8 cellular contexts compared by ENCODE assay signal in genomic region chr10:96832721-96833219, GRCh38. TPM values are rescaled to one million over a fixed set of nuclear protein-coding genes. Genes with fewer than 3 reads are reported as not detected.
A peak's percentile ranks its signal among the peaks of the same experiment; 100 is the strongest.
DNase-seq lines count a peak whose midpoint lies in the region; ATAC-seq, FAIRE-seq and TF ChIP-seq lines count a peak whose summit lies in the region.

No MANE protein-coding gene starts in this region.

- H3K4me3 Mint-ChIP-seq in stimulated activated naive CD8-positive, alpha-beta T cell treated with anti-CD3 and anti-CD28 coated beads, Interleukin-15, Interleukin-2, amounts not matched to agents 100 ng/mL and 50 ng/mL, for 24 hours, result peak overlapping the region; percentile 83

- H3K27ac Mint-ChIP-seq in stimulated activated naive CD8-positive, alpha-beta T cell treated with anti-CD3 and anti-CD28 coated beads, Interleukin-15, Interleukin-2, amounts not matched to agents 100 ng/mL and 50 ng/mL, for 24 hours, result no peak overlapping the region

- no peaks in the 10 kb centered on the region for H3K9me3 ChIP-seq in neural cell (ENCODE audit: low read length)

- no peaks in the 10 kb centered on the region for H3K9me3 Mint-ChIP-seq in stimulated activated naive CD8-positive, alpha-beta T cell treated with anti-CD3 and anti-CD28 coated beads, Interleukin-15, Interleukin-2, amounts not matched to agents 100 ng/mL and 50 ng/mL, for 24 hours

- peaks cover 7% of the 10 kb centered on the region for H3F3A ChIP-seq in neural cell (ENCODE audit: insufficient read depth, low read length, poor library complexity, severe bottlenecking)

- H2AFZ ChIP-seq in neural cell (ENCODE audit: low read depth, low read length), result peak overlapping the region; percentile 33

- peak overlapping the region; percentile 95 for H3K27ac ChIP-seq in neural cell (ENCODE audit: low read length)

- H4K20me1 ChIP-seq in neural cell (ENCODE audit: insufficient read depth), result peaks cover 13% of the 10 kb centered on the region

- no peaks in the 10 kb centered on the region for H3K9me2 ChIP-seq in neural cell (ENCODE audit: insufficient read depth, low read length)

- H3K79me2 ChIP-seq in neural cell (replicated peaks; ENCODE audit: insufficient read depth, low read length), result peaks cover 43% of the 10 kb centered on the region

- DNase-seq in D721Med (ENCODE audit: insufficient read length, low spot score) (peak; percentile 55), HPDE6-E6E7 (ENCODE audit: extremely low spot score) (peak; percentile 66), RPMI7951 (ENCODE audit: low read depth) (peak; percentile 70), fibroblast of villous mesenchyme (ENCODE audit: low read depth) (peak; percentile 69)
- peak; percentile 82 for DNase-seq in activated effector memory CD4-positive, alpha-beta T cell treated with Interleukin-2 at 50 U/mL for 16 hours

- H3K36me3 ChIP-seq in neural cell (ENCODE audit: insufficient read depth, low read length), result no peaks in the 10 kb centered on the region

- H3K4me1 Mint-ChIP-seq in stimulated activated naive CD8-positive, alpha-beta T cell treated with anti-CD3 and anti-CD28 coated beads, Interleukin-15, Interleukin-2, amounts not matched to agents 100 ng/mL and 50 ng/mL, for 24 hours (ENCODE audit: low read depth), result peaks cover 61% of the 10 kb centered on the region

- TF ChIP-seq EP300 in neural cell (conservative IDR thresholded peaks at IDR 0.05; ENCODE audit: poor library complexity, severe bottlenecking), result peak; percentile 80

- H3K36me3 Mint-ChIP-seq in stimulated activated naive CD8-positive, alpha-beta T cell treated with anti-CD3 and anti-CD28 coated beads, Interleukin-15, Interleukin-2, amounts not matched to agents 100 ng/mL and 50 ng/mL, for 24 hours (ENCODE audit: low read depth), result peaks cover 24% of the 10 kb centered on the region

- ATAC-seq in GM19468 (IDR thresholded peaks at IDR 0.05; ENCODE audit: extremely low read depth, unreplicated experiment), result peak; percentile 17

- H3K27me3 ChIP-seq in neural cell (ENCODE audit: insufficient read depth, low read depth, low read length), result no peaks in the 10 kb centered on the region

- no peaks in the 10 kb centered on the region for H3K27me3 Mint-ChIP-seq in stimulated activated naive CD8-positive, alpha-beta T cell treated with anti-CD3 and anti-CD28 coated beads, Interleukin-15, Interleukin-2, amounts not matched to agents 100 ng/mL and 50 ng/mL, for 24 hours

- peak overlapping the region; percentile 83 for H3K4me3 ChIP-seq in fibroblast of villous mesenchyme (ENCODE audit: low read depth, low read length)
- peak overlapping the region; percentile 97 for H3K4me3 ChIP-seq in neural cell (ENCODE audit: low read length)

- TF ChIP-seq CTCF in D721Med (IDR thresholded peaks at IDR 0.05; ENCODE audit: insufficient read depth, missing control alignments) (no peak), fibroblast of villous mesenchyme (IDR thresholded peaks at IDR 0.05; ENCODE audit: insufficient read depth, low read depth, low read length) (no peak), neural cell (IDR thresholded peaks at IDR 0.05; ENCODE audit: poor library complexity, severe bottlenecking) (peak; percentile 25)

- H3K4me2 ChIP-seq in neural cell (ENCODE audit: low read length), result no peak overlapping the region

- peak overlapping the region; percentile 93 for H3K9ac ChIP-seq in neural cell (ENCODE audit: low read length)

- no peak for FAIRE-seq in D721Med (lab: Jason Lieb, UNC)

- TF ChIP-seq RAD21 in neural cell (conservative IDR thresholded peaks at IDR 0.05), result no peak

TF ChIP-seq in neural cell, 6 proteins besides CTCF, POLR2A, EP300 and RAD21:
- peak; percentile 34 for TF ChIP-seq SMC3 (conservative IDR thresholded peaks at IDR 0.05; ENCODE audit: poor library complexity)
- TF ChIP-seq TAF1 (IDR thresholded peaks at IDR 0.05; ENCODE audit: low read depth), result peak; percentile 71
- TF ChIP-seq POLR2AphosphoS5 (IDR thresholded peaks at IDR 0.05), result peak; percentile 91
- TF ChIP-seq MXI1 (conservative IDR thresholded peaks at IDR 0.05; ENCODE audit: poor library complexity, severe bottlenecking), result peak; percentile 64
- peak; percentile 66 for TF ChIP-seq REST (IDR thresholded peaks at IDR 0.05; ENCODE audit: borderline replicate concordance)
- TF ChIP-seq EZH2 (IDR thresholded peaks at IDR 0.05; ENCODE audit: borderline replicate concordance, insufficient read depth, low read length, poor library complexity, severe bottlenecking), result no peak

RNA-seq across cellular contexts. Expression of gene LCOR, which starts 0.7 kb away (rescaled TPM):
- 7.4 and 13.0 TPM in 2 replicates for total RNA-seq in RPMI7951 (2014; rRNA removed; shearing (Covaris generic))
- 31.6 and 58.7 TPM in 2 replicates for total RNA-seq in fibroblast of villous mesenchyme
- polyA plus RNA-seq in neural cell, result 48.9 and 61.1 TPM in 2 replicates
- 262 and 444 TPM in 2 replicates for polyA minus RNA-seq in neural cell

Comparison
In these comparisons a context has a peak if more than half of its experiments do, and no peak if none do; other contexts are left out.
1. Peak in every context shown above with its lines: DNase-seq, ATAC-seq, H3K4me3 ChIP-seq and H3K27ac ChIP-seq.